Comparison of ENCODE assay signal across 10 cellular contexts in genomic region chr17:76446449-76447231, GRCh38. TPM values are rescaled to one million over a fixed set of nuclear protein-coding genes. Genes with fewer than 3 reads are reported as not detected.
DNase-seq lines count a peak whose midpoint lies in the region; ATAC-seq, FAIRE-seq and TF ChIP-seq lines count a peak whose summit lies in the region.
"Had no signal": no experiment of that assay in that cellular context is flagged by ENCODE, and none has a peak within 500 bp of the region (broad histone marks: within the 10 kb centered on the region; RNA-seq: fewer than 3 reads in every experiment).

No MANE protein-coding gene starts in this region.

- no peaks in the 10 kb centered on the region for H3K9me3 ChIP-seq in iPS-15b (ENCODE audit: control insufficient read depth, insufficient read depth, low read length)
- H3K9me3 ChIP-seq in testis: no peaks in the 10 kb centered on the region

- no peak for DNase-seq in natural killer cell treated with Interleukin-12 subunit alpha and Interleukin-12 subunit beta and Interleukin-15 and Interleukin-18, amount 100 ng/mL, for 72 hours (ENCODE audit: low spot score)
- DNase-seq in natural killer cell: no peak
- DNase-seq in WTC11 (ENCODE audit: low spot score): no peak
- DNase-seq in urothelium cell line (ENCODE audit: low spot score): peak; percentile 90
- DNase-seq in ecto neural progenitor cell (ENCODE audit: low spot score): no peak
- no peak for DNase-seq in testis
- no peak for DNase-seq in effector CD4-positive, alpha-beta T cell
- DNase-seq: NCI-H2081 treated with DMSO at 0.1 percent for 48 hours; stimulated activated CD4-positive, alpha-beta T cell treated with anti-CD3 and anti-CD28 coated beads, Interleukin-2, amount 100 ng/mL, for 24 hours had no signal

- H3K4me3 ChIP-seq in iPS-15b (ENCODE audit: low read depth, low read length): peak overlapping the region; percentile 5
- H3K4me3 ChIP-seq in testis: no peak overlapping the region

- H3K4me1 ChIP-seq in iPS-15b (ENCODE audit: control insufficient read depth, insufficient read depth, low read length) (peaks cover 57% of the 10 kb centered on the region), testis (no peaks in the 10 kb centered on the region)

- H3K27me3 ChIP-seq in iPS-15b (ENCODE audit: control insufficient read depth, insufficient read depth, low read length): no peaks in the 10 kb centered on the region
- no peaks in the 10 kb centered on the region for H3K27me3 ChIP-seq in testis

- intact Hi-C loops in natural killer cell (cut with micrococcal nuclease): no loop called here
- intact Hi-C loops in testis (cut with DNase I; ENCODE audit: low total_unique reads): no loop called here

- H3K36me3 ChIP-seq in iPS-15b (ENCODE audit: control insufficient read depth, insufficient read depth, low read length): no peaks in the 10 kb centered on the region
- no peaks in the 10 kb centered on the region for H3K36me3 ChIP-seq in testis (ENCODE audit: low read depth, missing control alignments)

- no peak for TF ChIP-seq CTCF in natural killer cell (IDR thresholded peaks at IDR 0.05)
- TF ChIP-seq CTCF in WTC11 (IDR thresholded peaks at IDR 0.05): no peak
- TF ChIP-seq CTCF in testis (IDR thresholded peaks at IDR 0.05): no peak

- peak overlapping the region; percentile 41 for H3K4me3 Mint-ChIP-seq in natural killer cell treated with Interleukin-12 subunit alpha and Interleukin-12 subunit beta and Interleukin-15 and Interleukin-18, amount 100 ng/mL, for 72 hours
- no peak overlapping the region for H3K4me3 Mint-ChIP-seq in natural killer cell
- peak overlapping the region; percentile 50 for H3K4me3 Mint-ChIP-seq in WTC11

- H3K27ac Mint-ChIP-seq in natural killer cell treated with Interleukin-12 subunit alpha and Interleukin-12 subunit beta and Interleukin-15 and Interleukin-18, amount 100 ng/mL, for 72 hours: peak overlapping the region in 1 of 2 donors; percentile 55
- H3K27ac Mint-ChIP-seq in natural killer cell (no peak overlapping the region), WTC11 (peak overlapping the region; percentile 86)

- TF ChIP-seq POLR2A in testis (IDR thresholded peaks at IDR 0.05): no peak

- no peaks in the 10 kb centered on the region for H3K27me3 Mint-ChIP-seq in natural killer cell treated with Interleukin-12 subunit alpha and Interleukin-12 subunit beta and Interleukin-15 and Interleukin-18, amount 100 ng/mL, for 72 hours
- H3K27me3 Mint-ChIP-seq in natural killer cell (ENCODE audit: low read depth in 2 of 2) (no peaks in the 10 kb centered on the region), WTC11 (ENCODE audit: low read depth) (no peaks in the 10 kb centered on the region)

- H3K4me1 Mint-ChIP-seq in natural killer cell treated with Interleukin-12 subunit alpha and Interleukin-12 subunit beta and Interleukin-15 and Interleukin-18, amount 100 ng/mL, for 72 hours (ENCODE audit: low read depth in 2 of 2): peaks cover 76 to 86% of the 10 kb centered on the region in 2 donors
- H3K4me1 Mint-ChIP-seq in natural killer cell: peaks cover 61 to 65% of the 10 kb centered on the region in 2 donors
- peaks cover 94% of the 10 kb centered on the region for H3K4me1 Mint-ChIP-seq in WTC11

- CTCF ChIA-PET in WTC11 (lab: Charles Lee): interaction anchor here (0.9 to 2.6 kb wide), 6 partner anchors 12 to 81 kb away, joined by 3 to 30 read pairs (median 5); no protein-coding TSS in a partner anchor

- POLR2A ChIA-PET in WTC11 (lab: Charles Lee): no interaction called here

- ATAC-seq in natural killer cell treated with Interleukin-12 subunit alpha and Interleukin-12 subunit beta and Interleukin-15 and Interleukin-18, amount 100 ng/mL, for 72 hours: no peak
- ATAC-seq in natural killer cell (no peak), WTC11 (no peak)

- no peak overlapping the region for H3K9ac ChIP-seq in iPS-15b (ENCODE audit: low read depth, low read length)

- H3K9me3 Mint-ChIP-seq in natural killer cell treated with Interleukin-12 subunit alpha and Interleukin-12 subunit beta and Interleukin-15 and Interleukin-18, amount 100 ng/mL, for 72 hours: no peaks in the 10 kb centered on the region
- H3K9me3 Mint-ChIP-seq in natural killer cell: no peaks in the 10 kb centered on the region
- no peaks in the 10 kb centered on the region for H3K9me3 Mint-ChIP-seq in WTC11

- H3K27ac ChIP-seq in testis: no peak overlapping the region

- 68 to 73% methylated on average over 9 of the region's 9 CpGs for WGBS in testis, 2 donors

- no peaks in the 10 kb centered on the region for H3K36me3 Mint-ChIP-seq in natural killer cell treated with Interleukin-12 subunit alpha and Interleukin-12 subunit beta and Interleukin-15 and Interleukin-18, amount 100 ng/mL, for 72 hours
- H3K36me3 Mint-ChIP-seq in natural killer cell: no peaks in the 10 kb centered on the region
- no peaks in the 10 kb centered on the region for H3K36me3 Mint-ChIP-seq in WTC11

- peak; percentile 95 for FAIRE-seq in urothelium cell line (lab: Jason Lieb, UNC)

TF ChIP-seq in WTC11, 78 proteins besides CTCF, POLR2A, EP300 and RAD21:
- TF ChIP-seq E2F4 (CRISPR knock-in tag; IDR thresholded peaks at IDR 0.05; ENCODE audit: borderline replicate concordance, low read depth): no peak
- TF ChIP-seq NFE2L1 (CRISPR knock-in tag; IDR thresholded peaks at IDR 0.05): peak; percentile 92

RNA-seq across cellular contexts. Expression of gene UBE2O, which starts 6.3 kb away (rescaled TPM):
- total RNA-seq in natural killer cell treated with Interleukin-12 subunit alpha and Interleukin-12 subunit beta and Interleukin-15 and Interleukin-18, amount 100 ng/mL, for 72 hours: 10 to 100 TPM; 46.7 to 66.9 TPM
- 10 to 100 TPM; 34.9 to 40.2 (median 37.7) TPM for total RNA-seq in natural killer cell
- 57.1 to 68.9 TPM (median 59.6 TPM) in 3 replicates for total RNA-seq in WTC11 (2021)
- total RNA-seq in testis: 10 to 100 TPM; 56.6 to 58.0 TPM
- polyA plus RNA-seq in testis (ENCODE audit: insufficient read depth, low read depth, low replicate concordance): 40.6 TPM

RNA-seq across cellular contexts. Expression of gene AANAT, which starts 20.8 kb away (rescaled TPM):
- under 1 TPM in 1 of 2 donors, not detected in 1; 0.78 TPM for total RNA-seq in natural killer cell treated with Interleukin-12 subunit alpha and Interleukin-12 subunit beta and Interleukin-15 and Interleukin-18, amount 100 ng/mL, for 72 hours
- total RNA-seq in natural killer cell (under 1 TPM in 2 of 3 donors, not detected in 1; 0.28 to 0.50 TPM), WTC11 (2021) (0.17 to 0.57 TPM in 2 of 3 replicates, not detected in the other), testis (1 to 10 TPM; 2.0 to 4.3 TPM)
- 4.4 TPM for polyA plus RNA-seq in testis (ENCODE audit: insufficient read depth, low read depth, low replicate concordance)

RNA-seq across cellular contexts. Expression of gene RHBDF2, which starts 54.6 kb away (rescaled TPM):
- total RNA-seq in natural killer cell treated with Interleukin-12 subunit alpha and Interleukin-12 subunit beta and Interleukin-15 and Interleukin-18, amount 100 ng/mL, for 72 hours: 100 to 1,000 TPM; 156 to 234 TPM
- 100 to 1,000 TPM; 194 to 233 (median 202) TPM for total RNA-seq in natural killer cell
- 28.6 to 33.0 TPM (median 31.5 TPM) in 3 replicates for total RNA-seq in WTC11 (2021)
- total RNA-seq in testis: 10 to 100 TPM; 26.3 to 30.2 TPM
- 9.7 TPM for polyA plus RNA-seq in testis (ENCODE audit: insufficient read depth, low read depth, low replicate concordance)
